In genomic region chr1:229148743-229149142, GRCh38 we compare ENCODE assay signal across 14 cellular contexts.
A peak's percentile ranks its signal among the peaks of the same experiment; 100 is the strongest.
DNase-seq lines count a peak whose midpoint lies in the region; ATAC-seq, FAIRE-seq and TF ChIP-seq lines count a peak whose summit lies in the region.
"Had no signal": no experiment of that assay in that cellular context is flagged by ENCODE, and none has a peak within 500 bp of the region (broad histone marks: within the 10 kb centered on the region; RNA-seq: fewer than 3 reads in every experiment).

No MANE protein-coding gene starts in this region.

- peak overlapping the region; percentile 86 for H4K91ac ChIP-seq in neuronal stem cell (ENCODE audit: low read depth, low read length, poor library complexity)

- no peaks in the 10 kb centered on the region for H3K9me2 ChIP-seq in Loucy (replicated peaks; ENCODE audit: low read depth, low read length)

- peak overlapping the region; percentile 91 for H2BK12ac ChIP-seq in neuronal stem cell (ENCODE audit: low read length)

- H2BK5ac ChIP-seq in neuronal stem cell (ENCODE audit: low read length): no peak overlapping the region

- peak; percentile 84 for FAIRE-seq in bronchial epithelial cell (lab: Jason Lieb, UNC)
- FAIRE-seq: GM12892, GM19239 had no signal

- TF ChIP-seq CTCF in Loucy (conservative IDR thresholded peaks at IDR 0.05; ENCODE audit: low read length) (no peak), bronchial epithelial cell (IDR thresholded peaks at IDR 0.05; ENCODE audit: insufficient read depth, low read length, severe bottlenecking) (no peak)

- H4K20me1 ChIP-seq in BLaER1: no peaks in the 10 kb centered on the region
- no peaks in the 10 kb centered on the region for H4K20me1 ChIP-seq in Loucy (ENCODE audit: insufficient read depth, low read length, poor library complexity, severe bottlenecking)

- H2BK120ac ChIP-seq in neuronal stem cell (ENCODE audit: low read depth, low read length): no peak overlapping the region

- no peak for ATAC-seq in HG02938 (IDR thresholded peaks at IDR 0.05; ENCODE audit: unreplicated experiment)
- ATAC-seq: HCT116 had no signal

- H3K27me3 ChIP-seq in BLaER1: 0 out of 2 replicates have a peak, but pooled peaks cover 5% of the 10 kb centered on the region
- H3K27me3 ChIP-seq in Loucy (ENCODE audit: insufficient read depth, low read length, poor library complexity, severe bottlenecking): no peaks in the 10 kb centered on the region
- H3K27me3 ChIP-seq in bronchial epithelial cell (ENCODE audit: control insufficient read depth, insufficient read depth, low read length): peaks cover 13% of the 10 kb centered on the region
- H3K27me3 ChIP-seq in neuronal stem cell (ENCODE audit: control insufficient read depth in 3 of 3, insufficient read depth in 3 of 3, low read depth in 1 of 3, low read length in 3 of 3): peaks cover 0 to 37% (median 0%) of the 10 kb centered on the region in 3 experiments

- no peak overlapping the region for H2AFZ ChIP-seq in Loucy (ENCODE audit: low read length)
- no peak overlapping the region for H2AFZ ChIP-seq in neuronal stem cell (ENCODE audit: low read length)

- no peak overlapping the region for H4K8ac ChIP-seq in neuronal stem cell (ENCODE audit: low read depth, low read length)

- peak overlapping the region; percentile 90 for H3K18ac ChIP-seq in neuronal stem cell (ENCODE audit: low read length)

- no peak overlapping the region for H2AK5ac ChIP-seq in neuronal stem cell (ENCODE audit: low read depth, low read length)

- H2BK15ac ChIP-seq in neuronal stem cell (ENCODE audit: low read length): no peak overlapping the region

- H3K4me1 ChIP-seq in BLaER1: peaks cover 24% of the 10 kb centered on the region
- peaks cover 8% of the 10 kb centered on the region for H3K4me1 ChIP-seq in Loucy (ENCODE audit: insufficient read depth, low read length, poor library complexity, severe bottlenecking)
- H3K4me1 ChIP-seq in neuronal stem cell (ENCODE audit: control insufficient read depth in 2 of 2, insufficient read depth in 1 of 2, low read depth in 1 of 2, low read length in 2 of 2): peaks cover 0 to 13% of the 10 kb centered on the region in 2 donors

- DNase-seq in bronchial epithelial cell (ENCODE audit: low read depth) (no peak), neuronal stem cell (ENCODE audit: low spot score) (no peak), NCI-H2171 treated with DMSO at 0.1 percent for 48 hours (lab: John Stamatoyannopoulos, UW) (no peak)
- no peak for DNase-seq in activated CD4-positive, alpha-beta T cell treated with anti-CD3 and anti-CD28 coated beads, Interleukin-2, amount 50 U/mL, for 1 hour
- DNase-seq: AML-193; CD4-positive, CD25-positive, alpha-beta regulatory T cell; Karpas-422 had no signal

- H3F3A ChIP-seq in Loucy (ENCODE audit: low read depth): no peaks in the 10 kb centered on the region

- H3K4me2 ChIP-seq in BLaER1 (0 out of 2 replicates have a peak overlapping the region, but pooled peaks have one; percentile 37), Loucy (ENCODE audit: low read depth, low read length, poor library complexity, severe bottlenecking) (peak overlapping the region; percentile 25), neuronal stem cell (ENCODE audit: insufficient read depth, low read length, poor library complexity, severe bottlenecking) (no peak overlapping the region)

- H3K4me3 ChIP-seq in BLaER1: no peak overlapping the region
- H3K4me3 ChIP-seq in Loucy (ENCODE audit: low read length, poor library complexity, severe bottlenecking): no peak overlapping the region
- no peak overlapping the region for H3K4me3 ChIP-seq in bronchial epithelial cell (ENCODE audit: low read depth, low read length)
- no peak overlapping the region for H3K4me3 ChIP-seq in neuronal stem cell (ENCODE audit: low read length in 2 of 2)

- peak overlapping the region; percentile 65 for H3K14ac ChIP-seq in neuronal stem cell (ENCODE audit: low read length)

- no peaks in the 10 kb centered on the region for H3K79me2 ChIP-seq in Loucy (ENCODE audit: insufficient read depth, low read length)

- no peak overlapping the region for H3K9ac ChIP-seq in BLaER1
- H3K9ac ChIP-seq in Loucy (ENCODE audit: low read depth, low read length, poor library complexity, severe bottlenecking): no peak overlapping the region
- peak overlapping the region; percentile 17 for H3K9ac ChIP-seq in neuronal stem cell (ENCODE audit: low read depth, low read length, poor library complexity)

- H3K23ac ChIP-seq in neuronal stem cell (ENCODE audit: low read depth, low read length, poor library complexity): peak overlapping the region; percentile 45

- no CpG with 5 or more reads among the region's 7 CpGs for WGBS in neuronal stem cell (ENCODE audit: extremely low coverage in 2 of 2, insufficient read length in 2 of 2, insufficient replicate concordance in 1 of 2), 2 donors

- H3K27ac ChIP-seq in BLaER1: no peak overlapping the region
- no peak overlapping the region for H3K27ac ChIP-seq in neuronal stem cell (replicated peaks; ENCODE audit: low read length)
- H3K27ac ChIP-seq: HL-60 had no signal

- H3K36me3 ChIP-seq in BLaER1 (no peaks in the 10 kb centered on the region), Loucy (ENCODE audit: insufficient read depth, low read length) (no peaks in the 10 kb centered on the region), bronchial epithelial cell (ENCODE audit: control insufficient read depth, insufficient read depth, low read length) (no peaks in the 10 kb centered on the region), neuronal stem cell (replicated peaks in 1 of 2; ENCODE audit: control insufficient read depth in 2 of 2, insufficient read depth in 2 of 2, low read length in 2 of 2) (no peaks in the 10 kb centered on the region)

- no peaks in the 10 kb centered on the region for H3K9me3 ChIP-seq in BLaER1
- H3K9me3 ChIP-seq in Loucy (ENCODE audit: insufficient read depth, low read depth, low read length): no peaks in the 10 kb centered on the region
- peaks cover 0 to 2% of the 10 kb centered on the region in 2 donors for H3K9me3 ChIP-seq in neuronal stem cell (replicated peaks in 1 of 2; ENCODE audit: control insufficient read depth in 2 of 2, insufficient read depth in 1 of 2, low read depth in 1 of 2, low read length in 2 of 2)

- no peak overlapping the region for H3K4ac ChIP-seq in neuronal stem cell (ENCODE audit: low read length)

- no peaks in the 10 kb centered on the region for H3K79me1 ChIP-seq in neuronal stem cell (ENCODE audit: low read depth, low read length)
